In the genomic region with DNA sequence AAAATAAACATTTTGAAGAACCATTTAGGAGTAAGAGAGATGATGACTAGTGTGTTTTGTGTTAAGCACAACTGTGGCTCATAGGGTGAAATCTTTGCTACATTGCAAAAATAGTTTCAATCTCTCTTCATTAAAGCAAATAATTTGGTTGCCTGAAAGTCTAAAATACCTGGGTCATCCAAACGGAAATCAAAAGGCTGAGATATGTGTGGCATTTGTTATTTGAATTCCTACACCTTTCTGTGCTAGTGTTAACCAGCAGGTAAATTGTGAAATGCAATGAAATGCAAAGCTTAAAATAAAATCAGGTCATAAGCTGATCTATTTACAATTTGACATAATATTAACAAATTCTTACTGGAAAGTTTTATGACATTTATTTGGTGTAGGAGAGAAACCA, we compare ENCODE assay signal across 24 cellular contexts. TPM values are rescaled to one million over a fixed set of nuclear protein-coding genes. Genes with fewer than 3 reads are reported as not detected.
"Had no signal": no experiment of that assay in that cellular context is flagged by ENCODE, and none has a peak within 500 bp of the region (broad histone marks: within the 10 kb centered on the region; RNA-seq: fewer than 3 reads in every experiment).

No MANE protein-coding gene starts in this region.

- H3K4me1 ChIP-seq: esophagus squamous epithelium, gastrocnemius medialis, heart right ventricle, left lung, lower lobe of right lung had no signal

- H3K9me3 ChIP-seq: esophagus squamous epithelium, gastrocnemius medialis, heart right ventricle, left lung, lower lobe of right lung had no signal

- H3K27me3 ChIP-seq: dorsolateral prefrontal cortex, esophagus squamous epithelium, gastrocnemius medialis, heart right ventricle, left lung had no signal

- H3K27ac Mint-ChIP-seq: mesothelial cell of epicardium had no signal

- H3K36me3 Mint-ChIP-seq: mesothelial cell of epicardium had no signal

- ATAC-seq: esophagus mucosa, gastrocnemius medialis, heart right ventricle, left cardiac atrium, left lung, left ventricle myocardium superior, lower lobe of right lung had no signal

- H3K36me3 ChIP-seq: esophagus squamous epithelium, gastrocnemius medialis, heart right ventricle, left lung, lower lobe of right lung had no signal

- H3K4me3 Mint-ChIP-seq: mesothelial cell of epicardium had no signal

- H3K27ac ChIP-seq: coronary artery, dorsolateral prefrontal cortex, epithelial cell of prostate, esophagus squamous epithelium, gastrocnemius medialis, heart right ventricle, left lung, lower lobe of right lung had no signal

- H3K9me3 Mint-ChIP-seq: mesothelial cell of epicardium had no signal

- DNase-seq: dermis blood vessel endothelial cell; dorsolateral prefrontal cortex; effector CD4-positive, alpha-beta T cell; effector memory CD4-positive, alpha-beta T cell; erythroblast; esophagus squamous epithelium; foreskin fibroblast; foreskin melanocyte; gastrocnemius medialis; glutamatergic neuron; head of caudate nucleus; heart right ventricle; hippocampal formation; left cardiac atrium; left lung; left ventricle myocardium superior; lower lobe of right lung; mesenchymal stem cell had no signal

- H3K4me3 ChIP-seq: coronary artery, dorsolateral prefrontal cortex, esophagus squamous epithelium, gastrocnemius medialis, heart right ventricle, left lung, lower lobe of right lung had no signal

RNA-seq across cellular contexts. Expression of gene SEMA3E, which starts 40.9 kb away (rescaled TPM):
- total RNA-seq: kidney epithelial cell, mononuclear cell had no signal
